Comparison of ENCODE assay signal across 14 cellular contexts in genomic region chr5:143230676-143230996, GRCh38.
A peak's percentile ranks its signal among the peaks of the same experiment; 100 is the strongest.
DNase-seq lines count a peak whose midpoint lies in the region; ATAC-seq, FAIRE-seq and TF ChIP-seq lines count a peak whose summit lies in the region.
"Had no signal": no experiment of that assay in that cellular context is flagged by ENCODE, and none has a peak within 500 bp of the region (broad histone marks: within the 10 kb centered on the region; RNA-seq: fewer than 3 reads in every experiment).

No MANE protein-coding gene starts in this region.

- peaks cover 34% of the 10 kb centered on the region for H3K4me1 Mint-ChIP-seq in CD4-positive, alpha-beta T cell (ENCODE audit: low read depth)

- intact Hi-C loops in CD4-positive, alpha-beta T cell (cut with DNase I, micrococcal nuclease) = loop anchor here in 1 of 2 experiments (10.0 kb wide), 1 partner anchor 964 kb away; no protein-coding TSS in a partner anchor
- intact Hi-C loops in OCI-LY7 (cut with micrococcal nuclease; ENCODE audit: unreplicated experiment) (no loop called here), PC-3 (cut with micrococcal nuclease) (no loop called here)

- H3K18ac ChIP-seq in trophoblast cell (ENCODE audit: low read length) = no peak overlapping the region

- no peak for DNase-seq in CD4-positive, alpha-beta T cell
- DNase-seq in GM12865 (ENCODE audit: low read depth) = peak; percentile 69
- DNase-seq in OCI-LY7 (ENCODE audit: low spot score) = peak; percentile 38
- no peak for DNase-seq in trophoblast cell
- no peak for DNase-seq in PC-3
- DNase-seq: cerebellar nuclear complex, HCEC 1CT, NCI-H1417 treated with DMSO at 0.1 percent for 48 hours, NCI-H446 treated with DMSO at 0.1 percent for 48 hours, Peyer's patch, SW 1271 had no signal

- no peak for ATAC-seq in CD4-positive, alpha-beta T cell (ENCODE audit: poor library complexity)
- ATAC-seq in PC-3 = no peak
- no peak for ATAC-seq in GM21825 (IDR thresholded peaks at IDR 0.05; ENCODE audit: unreplicated experiment)

- no peaks in the 10 kb centered on the region for H3K36me3 Mint-ChIP-seq in CD4-positive, alpha-beta T cell (ENCODE audit: low read depth)

- H3K4me1 ChIP-seq in OCI-LY7 (ENCODE audit: insufficient read depth, low read length, poor library complexity, severe bottlenecking) = peaks cover 22% of the 10 kb centered on the region
- H3K4me1 ChIP-seq in trophoblast cell (ENCODE audit: control insufficient read depth in 1 of 2, insufficient read depth in 2 of 2, low read length in 2 of 2) = no peaks in the 10 kb centered on the region
- peaks cover 3% of the 10 kb centered on the region; the same call in 1 of the 2 replicates for H3K4me1 ChIP-seq in PC-3 (ENCODE audit: insufficient read depth, low read length)
- H3K4me1 ChIP-seq: Peyer's patch had no signal

- no peak overlapping the region for H3K9ac ChIP-seq in trophoblast cell (ENCODE audit: low read length)
- H3K9ac ChIP-seq in PC-3 (ENCODE audit: low read length) = no peak overlapping the region

- no peak overlapping the region for H3K4me3 Mint-ChIP-seq in CD4-positive, alpha-beta T cell

- H2BK120ac ChIP-seq in trophoblast cell (ENCODE audit: insufficient read depth, low read length, poor library complexity) = no peak overlapping the region

- H2AFZ ChIP-seq in OCI-LY7 (ENCODE audit: low read length) = peak overlapping the region; percentile 92; the same call in 1 of the 2 replicates
- H2AFZ ChIP-seq in trophoblast cell (ENCODE audit: insufficient read depth, low read length, poor library complexity) = no peak overlapping the region
- H2AFZ ChIP-seq in PC-3 (ENCODE audit: low read length) = no peak overlapping the region

- H3K36me3 ChIP-seq in OCI-LY7 (ENCODE audit: insufficient read depth, low read length) (no peaks in the 10 kb centered on the region), trophoblast cell (ENCODE audit: control insufficient read depth in 1 of 2, insufficient read depth in 2 of 2, low read length in 2 of 2) (no peaks in the 10 kb centered on the region), PC-3 (ENCODE audit: low read depth, low read length) (no peaks in the 10 kb centered on the region)
- H3K36me3 ChIP-seq: Peyer's patch had no signal

- H3K4me3 ChIP-seq in GM12865 (ENCODE audit: low read depth, low read length) (peak overlapping the region; percentile 27), OCI-LY7 (ENCODE audit: low read depth, low read length, poor library complexity, severe bottlenecking) (peak overlapping the region; percentile 31), trophoblast cell (ENCODE audit: low read depth, low read length) (no peak overlapping the region), PC-3 (ENCODE audit: low read length) (no peak overlapping the region)
- H3K4me3 ChIP-seq: Peyer's patch had no signal

- H4K20me1 ChIP-seq in OCI-LY7 (ENCODE audit: insufficient read depth, low read length) (no peaks in the 10 kb centered on the region), PC-3 (ENCODE audit: low read length) (no peaks in the 10 kb centered on the region)

- H4K12ac ChIP-seq in trophoblast cell (ENCODE audit: low read depth, low read length) = no peak overlapping the region

- H4K8ac ChIP-seq in trophoblast cell (ENCODE audit: low read depth, low read length) = no peak overlapping the region

- no peak overlapping the region for H2AK5ac ChIP-seq in trophoblast cell (ENCODE audit: low read length)

- H3K79me2 ChIP-seq in OCI-LY7 (ENCODE audit: insufficient read depth, low read depth, low read length) = no peaks in the 10 kb centered on the region
- H3K79me2 ChIP-seq in trophoblast cell (ENCODE audit: control insufficient read depth, insufficient read depth, low read length, poor library complexity) = no peaks in the 10 kb centered on the region
- H3K79me2 ChIP-seq in PC-3 (ENCODE audit: low read length) = no peaks in the 10 kb centered on the region

- CTCF ChIA-PET in CD4-positive, alpha-beta T cell (lab: Charles Lee) = interaction anchor here (0.6 kb wide), 1 partner anchor 1624 kb away, joined by 3 read pairs; no protein-coding TSS in a partner anchor
- CTCF ChIA-PET in OCI-LY7 (lab: Charles Lee; ENCODE audit: unreplicated experiment) = no interaction called here
- CTCF ChIA-PET in PC-3 (lab: Charles Lee) = no interaction called here

- H3K23ac ChIP-seq in trophoblast cell (ENCODE audit: low read length) = no peak overlapping the region

- no peaks in the 10 kb centered on the region for H3F3A ChIP-seq in PC-3 (ENCODE audit: low read length, unreplicated experiment)

- H3K9me3 Mint-ChIP-seq in CD4-positive, alpha-beta T cell = no peaks in the 10 kb centered on the region

- POLR2A ChIA-PET in CD4-positive, alpha-beta T cell (lab: Charles Lee) = no interaction called here
- POLR2A ChIA-PET in OCI-LY7 (lab: Charles Lee) (interaction anchor here (1.8 kb wide), 1 partner anchor 10 kb away, joined by 9 read pairs; no protein-coding TSS in a partner anchor), PC-3 (lab: Charles Lee; ENCODE audit: unreplicated experiment) (no interaction called here)

- no peak overlapping the region for H3K14ac ChIP-seq in trophoblast cell (ENCODE audit: low read length)

- no peak overlapping the region for H2BK12ac ChIP-seq in trophoblast cell (ENCODE audit: low read length)

- H3K27me3 ChIP-seq in CD4-positive, alpha-beta T cell (ENCODE audit: control insufficient read depth, insufficient read depth, low read length) = no peaks in the 10 kb centered on the region
- H3K27me3 ChIP-seq in trophoblast cell (ENCODE audit: insufficient read depth, low read length) (no peaks in the 10 kb centered on the region), PC-3 (ENCODE audit: low read length) (no peaks in the 10 kb centered on the region)
- H3K27me3 ChIP-seq: Peyer's patch had no signal

- FAIRE-seq in islet of Langerhans (lab: Jason Lieb, UNC) = peak; percentile 38
- FAIRE-seq: urothelium cell line had no signal

- no peak overlapping the region for H3K27ac ChIP-seq in CD4-positive, alpha-beta T cell (ENCODE audit: low read depth, low read length)
- peak overlapping the region; percentile 70 for H3K27ac ChIP-seq in OCI-LY7 (ENCODE audit: low read depth, low read length, poor library complexity, severe bottlenecking)
- H3K27ac ChIP-seq in trophoblast cell (ENCODE audit: low read depth, low read length) = no peak overlapping the region
- no peak overlapping the region for H3K27ac ChIP-seq in PC-3 (ENCODE audit: low read length)
- H3K27ac ChIP-seq: Peyer's patch had no signal

- peak overlapping the region; percentile 86 for H3K27ac Mint-ChIP-seq in CD4-positive, alpha-beta T cell

- H3K4me2 ChIP-seq in OCI-LY7 (ENCODE audit: low read length) = peak overlapping the region; percentile 76
- no peak overlapping the region for H3K4me2 ChIP-seq in trophoblast cell (ENCODE audit: low read length)
- H3K4me2 ChIP-seq in PC-3 (ENCODE audit: low read length) = no peak overlapping the region

- no peak overlapping the region for H3K4ac ChIP-seq in trophoblast cell (ENCODE audit: low read depth, low read length)

- H3K9me2 ChIP-seq in OCI-LY7 (ENCODE audit: insufficient read depth, low read length) = no peaks in the 10 kb centered on the region
- no peaks in the 10 kb centered on the region for H3K9me2 ChIP-seq in PC-3 (replicated peaks; ENCODE audit: low read length)

- no peak for TF ChIP-seq CTCF in CD4-positive, alpha-beta T cell (IDR thresholded peaks at IDR 0.05)
- TF ChIP-seq CTCF in GM12865 (IDR thresholded peaks at IDR 0.05; ENCODE audit: insufficient read depth, low read depth, low read length, missing control alignments) (no peak), OCI-LY7 (conservative IDR thresholded peaks at IDR 0.05; ENCODE audit: low read length) (no peak), PC-3 (conservative IDR thresholded peaks at IDR 0.05; ENCODE audit: low read depth, low read length) (no peak)

- no peaks in the 10 kb centered on the region for H3K27me3 Mint-ChIP-seq in CD4-positive, alpha-beta T cell

- no peak overlapping the region for H2BK5ac ChIP-seq in trophoblast cell (ENCODE audit: low read depth, low read length, poor library complexity)

- H4K91ac ChIP-seq in trophoblast cell (ENCODE audit: low read depth, low read length) = no peak overlapping the region

- H3K9me3 ChIP-seq in CD4-positive, alpha-beta T cell (ENCODE audit: control insufficient read depth, low read length) = no peaks in the 10 kb centered on the region
- H3K9me3 ChIP-seq in OCI-LY7 (ENCODE audit: low read length) (no peaks in the 10 kb centered on the region), trophoblast cell (ENCODE audit: insufficient read depth, low read depth, low read length) (no peaks in the 10 kb centered on the region), PC-3 (ENCODE audit: low read length) (no peaks in the 10 kb centered on the region)
- H3K9me3 ChIP-seq: Peyer's patch had no signal

- H3K79me1 ChIP-seq in trophoblast cell (ENCODE audit: low read length) = no peaks in the 10 kb centered on the region

- BruUV-seq in OCI-LY7 (replicated peaks; lab: Mats Ljungman, UMichigan) (no TSS peak), PC-3 (replicated peaks; lab: Mats Ljungman, UMichigan) (no TSS peak)

- WGBS in trophoblast cell (ENCODE audit: extremely low coverage, insufficient coverage, insufficient read length) = no CpG with 5 or more reads among the region's 6 CpGs

Comparison
In these comparisons a context has a peak if more than half of its experiments do, and no peak if none do; other contexts are left out.
1. DNase-seq: peak in GM12865 (single experiment) and OCI-LY7 (single experiment); none in CD4-positive, alpha-beta T cell (0 of 10), trophoblast cell (0 of 2) and PC-3 (single experiment).
2. H3K4me3 ChIP-seq: peak in GM12865 (single experiment) and OCI-LY7 (single experiment); none in trophoblast cell (single experiment) and PC-3 (single experiment).